1 cellular context compared by ENCODE assay signal in genomic region chr10:73119952-73120351, GRCh38.
A peak's percentile ranks its signal among the peaks of the same experiment; 100 is the strongest.
TF ChIP-seq lines count a peak whose summit lies in the region.

No MANE protein-coding gene starts in this region.

TF ChIP-seq in HepG2, 621 proteins besides CTCF, POLR2A, EP300 and RAD21:
- TF ChIP-seq SAP130 (CRISPR knock-in tag; IDR thresholded peaks at IDR 0.05; ENCODE audit: low read depth) (0 out of 2 replicates have a peak, but pooled peaks have one; percentile 1), ZNF770 (CRISPR knock-in tag; IDR thresholded peaks at IDR 0.05) (no peak), BCL6 (CRISPR knock-in tag; IDR thresholded peaks at IDR 0.05) (peak; percentile 29; the same call in 1 of the 2 replicates), DBP (CRISPR knock-in tag; IDR thresholded peaks at IDR 0.05; ENCODE audit: not compliant biosample characterization) (no peak)
